25 cellular contexts compared by ENCODE assay signal in genomic region chr22:49423125-49423650, GRCh38.
"Had no signal": no experiment of that assay in that cellular context is flagged by ENCODE, and none has a peak within 500 bp of the region (broad histone marks: within the 10 kb centered on the region; RNA-seq: fewer than 3 reads in every experiment).

No MANE protein-coding gene starts in this region.

- H3K36me3 ChIP-seq: esophagus squamous epithelium, gastroesophageal sphincter, neutrophil, ovary, suprapubic skin, thyroid gland, upper lobe of left lung, vagina had no signal

- H3K27ac Mint-ChIP-seq: dendritic cell treated with granulocyte-macrophage colony-stimulating factor and Interleukin-4, amounts not matched to agents 40 ng/mL and 50 ng/mL, for 4 days; effector memory CD8-positive, alpha-beta T cell; immature natural killer cell; nephron progenitor cell; stimulated activated effector memory CD8-positive, alpha-beta T cell treated with anti-CD3 and anti-CD28 coated beads, Interleukin-12 subunit alpha, Interleukin-12 subunit beta, amount 100 ng/mL, for 72 hours had no signal

- H3K4me3 ChIP-seq: esophagus squamous epithelium, gastroesophageal sphincter, lung, ovary, smooth muscle cell, suprapubic skin, thyroid gland, upper lobe of left lung, vagina had no signal

- H3K4me1 Mint-ChIP-seq: immature natural killer cell; stimulated activated effector memory CD8-positive, alpha-beta T cell treated with anti-CD3 and anti-CD28 coated beads, Interleukin-12 subunit alpha, Interleukin-12 subunit beta, amount 100 ng/mL, for 72 hours had no signal

- DNase-seq: effector memory CD8-positive, alpha-beta T cell; esophagus squamous epithelium; glutamatergic neuron; immature natural killer cell; left cardiac atrium; left ventricle myocardium superior; mesenchymal stem cell; naive B cell; nephron progenitor cell; ovary; right cardiac atrium; stimulated activated CD4-positive, alpha-beta T cell treated with anti-CD3 and anti-CD28 coated beads, Interleukin-2, amount 100 ng/mL, for 48 hours; stimulated activated CD8-positive, alpha-beta memory T cell treated with anti-CD3 and anti-CD28 coated beads, Interleukin-4, amount 100 ng/mL, for 48 hours; stimulated activated naive CD8-positive, alpha-beta T cell treated with anti-CD3 and anti-CD28 coated beads, Interleukin-15, Interleukin-2, amounts not matched to agents 100 U/mL and 50 U/mL, for 24 hours; thyroid gland; upper lobe of left lung had no signal

- H3K9me3 Mint-ChIP-seq: dendritic cell treated with granulocyte-macrophage colony-stimulating factor and Interleukin-4, amounts not matched to agents 40 ng/mL and 50 ng/mL, for 4 days; effector memory CD8-positive, alpha-beta T cell; nephron progenitor cell; stimulated activated effector memory CD8-positive, alpha-beta T cell treated with anti-CD3 and anti-CD28 coated beads, Interleukin-12 subunit alpha, Interleukin-12 subunit beta, amount 100 ng/mL, for 72 hours had no signal

- H3K36me3 Mint-ChIP-seq: stimulated activated effector memory CD8-positive, alpha-beta T cell treated with anti-CD3 and anti-CD28 coated beads, Interleukin-12 subunit alpha, Interleukin-12 subunit beta, amount 100 ng/mL, for 72 hours had no signal

- H3K27ac ChIP-seq: epithelial cell of prostate, esophagus squamous epithelium, gastroesophageal sphincter, neutrophil, ovary, suprapubic skin, thyroid gland, upper lobe of left lung, vagina had no signal

- H3K4me2 ChIP-seq: smooth muscle cell had no signal

- ATAC-seq: effector memory CD8-positive, alpha-beta T cell; gastroesophageal sphincter; left cardiac atrium; left ventricle myocardium superior; right cardiac atrium; stimulated activated effector memory CD8-positive, alpha-beta T cell treated with anti-CD3 and anti-CD28 coated beads, Interleukin-12 subunit alpha, Interleukin-12 subunit beta, amount 100 ng/mL, for 72 hours; stimulated activated naive CD8-positive, alpha-beta T cell treated with anti-CD3 and anti-CD28 coated beads, Interleukin-15, Interleukin-2, amounts not matched to agents 100 U/mL and 50 U/mL, for 24 hours had no signal

- H3K9me3 ChIP-seq: neutrophil, ovary, suprapubic skin, thyroid gland, vagina had no signal

- H3K27me3 ChIP-seq: neutrophil, ovary, thyroid gland, upper lobe of left lung, vagina had no signal

- H3K4me3 Mint-ChIP-seq: dendritic cell treated with granulocyte-macrophage colony-stimulating factor and Interleukin-4, amounts not matched to agents 40 ng/mL and 50 ng/mL, for 4 days; effector memory CD8-positive, alpha-beta T cell; immature natural killer cell; nephron progenitor cell; stimulated activated effector memory CD8-positive, alpha-beta T cell treated with anti-CD3 and anti-CD28 coated beads, Interleukin-12 subunit alpha, Interleukin-12 subunit beta, amount 100 ng/mL, for 72 hours had no signal

- H3K4me1 ChIP-seq: esophagus squamous epithelium, gastroesophageal sphincter, suprapubic skin, upper lobe of left lung, vagina had no signal
